2 cellular contexts compared by ENCODE assay signal in the genomic region with DNA sequence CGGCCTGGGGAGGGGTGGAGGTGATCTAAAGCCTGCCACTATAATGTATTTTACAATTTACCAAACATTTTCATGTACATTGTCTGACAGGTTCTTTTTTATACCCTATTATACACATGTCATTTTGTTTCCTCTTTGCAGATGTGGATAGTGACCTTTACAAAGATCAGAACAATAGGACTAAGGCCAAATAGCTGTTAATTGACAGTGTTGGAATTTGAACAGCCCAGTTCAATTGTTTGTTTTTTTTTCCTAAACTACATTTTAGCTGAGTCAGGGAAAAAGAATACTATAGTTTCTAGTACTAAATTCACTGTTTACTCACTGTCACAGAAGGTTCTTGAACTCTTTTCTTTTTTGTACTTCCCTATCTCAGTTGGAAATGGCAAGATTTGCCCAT.
TF ChIP-seq lines count a peak whose summit lies in the region.

No MANE protein-coding gene starts in this region.

TF ChIP-seq in IMR-90, 13 proteins besides CTCF, POLR2A, EP300 and RAD21:
- peak; percentile 99 for TF ChIP-seq MAFK (IDR thresholded peaks at IDR 0.05; ENCODE audit: low read depth, low read length)
- TF ChIP-seq CEBPB (IDR thresholded peaks at IDR 0.05; ENCODE audit: low read depth, low read length), result no peak

TF ChIP-seq in HepG2, 621 proteins besides CTCF, POLR2A, EP300 and RAD21:
- peak; percentile 98 for TF ChIP-seq MAFF (IDR thresholded peaks at IDR 0.05; ENCODE audit: low read depth, low read length)
- peak; percentile 97 to 99 for TF ChIP-seq MAFK (conservative IDR thresholded peaks at IDR 0.05 in 1 of 2, IDR thresholded peaks at IDR 0.05 in 1 of 2; ENCODE audit: low read length in 2 of 2)
- TF ChIP-seq ZNF263 (CRISPR knock-in tag; IDR thresholded peaks at IDR 0.05), result no peak
